Comparison of ENCODE assay signal across 1 cellular context in the genomic region with DNA sequence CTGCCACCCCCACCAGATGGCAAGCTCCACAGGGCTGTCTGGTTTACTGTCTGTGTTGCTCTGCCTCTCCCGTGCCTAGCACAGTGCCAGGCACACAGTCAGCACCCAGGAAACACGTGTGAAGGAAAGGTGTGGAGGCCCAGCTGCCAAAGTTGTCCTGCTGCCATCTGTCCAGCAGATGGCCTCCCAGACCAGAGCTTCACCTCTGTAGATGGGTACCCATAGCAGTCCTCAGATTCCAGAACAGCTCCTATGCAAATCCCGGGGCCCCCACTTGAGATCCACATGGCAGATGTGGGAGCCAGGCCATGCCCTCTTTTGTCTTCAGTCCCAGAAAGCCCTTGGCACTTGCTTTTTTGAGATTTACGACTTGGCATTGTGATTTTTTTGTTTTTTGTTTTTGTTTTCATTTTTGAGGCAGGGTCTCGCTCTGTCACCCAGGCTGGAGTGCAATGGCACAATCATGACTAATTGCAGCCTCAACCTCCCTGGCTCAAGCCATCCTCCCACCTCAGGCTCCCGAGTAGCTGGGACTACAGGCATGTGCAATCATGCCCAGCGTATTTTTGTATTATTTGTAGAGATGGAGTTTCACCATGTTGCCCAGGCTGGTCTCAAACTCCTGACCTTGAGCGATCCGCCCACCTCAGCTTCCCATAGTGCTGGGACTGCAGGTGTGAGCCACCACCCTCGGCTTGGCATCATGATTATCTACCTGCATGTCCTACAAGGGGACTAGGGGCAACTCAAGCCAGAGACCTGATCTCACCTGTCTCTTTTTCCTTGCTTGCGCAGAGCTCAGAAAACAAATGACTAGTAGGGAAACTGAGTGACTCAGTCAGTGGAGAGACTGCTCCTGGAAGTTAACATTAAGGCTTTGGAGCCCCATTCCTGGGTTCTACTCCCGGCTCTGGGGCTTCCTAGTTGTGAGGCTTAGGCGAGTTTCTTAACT.
TF ChIP-seq lines count a peak whose summit lies in the region.

No MANE protein-coding gene starts in this region.

TF ChIP-seq in neural cell, 6 proteins besides CTCF, POLR2A, EP300 and RAD21 (continued from another document):
- TF ChIP-seq, protein P1, sequence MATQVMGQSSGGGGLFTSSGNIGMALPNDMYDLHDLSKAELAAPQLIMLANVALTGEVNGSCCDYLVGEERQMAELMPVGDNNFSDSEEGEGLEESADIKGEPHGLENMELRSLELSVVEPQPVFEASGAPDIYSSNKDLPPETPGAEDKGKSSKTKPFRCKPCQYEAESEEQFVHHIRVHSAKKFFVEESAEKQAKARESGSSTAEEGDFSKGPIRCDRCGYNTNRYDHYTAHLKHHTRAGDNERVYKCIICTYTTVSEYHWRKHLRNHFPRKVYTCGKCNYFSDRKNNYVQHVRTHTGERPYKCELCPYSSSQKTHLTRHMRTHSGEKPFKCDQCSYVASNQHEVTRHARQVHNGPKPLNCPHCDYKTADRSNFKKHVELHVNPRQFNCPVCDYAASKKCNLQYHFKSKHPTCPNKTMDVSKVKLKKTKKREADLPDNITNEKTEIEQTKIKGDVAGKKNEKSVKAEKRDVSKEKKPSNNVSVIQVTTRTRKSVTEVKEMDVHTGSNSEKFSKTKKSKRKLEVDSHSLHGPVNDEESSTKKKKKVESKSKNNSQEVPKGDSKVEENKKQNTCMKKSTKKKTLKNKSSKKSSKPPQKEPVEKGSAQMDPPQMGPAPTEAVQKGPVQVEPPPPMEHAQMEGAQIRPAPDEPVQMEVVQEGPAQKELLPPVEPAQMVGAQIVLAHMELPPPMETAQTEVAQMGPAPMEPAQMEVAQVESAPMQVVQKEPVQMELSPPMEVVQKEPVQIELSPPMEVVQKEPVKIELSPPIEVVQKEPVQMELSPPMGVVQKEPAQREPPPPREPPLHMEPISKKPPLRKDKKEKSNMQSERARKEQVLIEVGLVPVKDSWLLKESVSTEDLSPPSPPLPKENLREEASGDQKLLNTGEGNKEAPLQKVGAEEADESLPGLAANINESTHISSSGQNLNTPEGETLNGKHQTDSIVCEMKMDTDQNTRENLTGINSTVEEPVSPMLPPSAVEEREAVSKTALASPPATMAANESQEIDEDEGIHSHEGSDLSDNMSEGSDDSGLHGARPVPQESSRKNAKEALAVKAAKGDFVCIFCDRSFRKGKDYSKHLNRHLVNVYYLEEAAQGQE (IDR thresholded peaks at IDR 0.05; ENCODE audit: borderline replicate concordance), result no peak
- TF ChIP-seq EZH2 (IDR thresholded peaks at IDR 0.05; ENCODE audit: borderline replicate concordance, insufficient read depth, low read length, poor library complexity, severe bottlenecking), result no peak
TF ChIP-seq in neural cell: peak in this region for 1.
